In the genomic region with DNA sequence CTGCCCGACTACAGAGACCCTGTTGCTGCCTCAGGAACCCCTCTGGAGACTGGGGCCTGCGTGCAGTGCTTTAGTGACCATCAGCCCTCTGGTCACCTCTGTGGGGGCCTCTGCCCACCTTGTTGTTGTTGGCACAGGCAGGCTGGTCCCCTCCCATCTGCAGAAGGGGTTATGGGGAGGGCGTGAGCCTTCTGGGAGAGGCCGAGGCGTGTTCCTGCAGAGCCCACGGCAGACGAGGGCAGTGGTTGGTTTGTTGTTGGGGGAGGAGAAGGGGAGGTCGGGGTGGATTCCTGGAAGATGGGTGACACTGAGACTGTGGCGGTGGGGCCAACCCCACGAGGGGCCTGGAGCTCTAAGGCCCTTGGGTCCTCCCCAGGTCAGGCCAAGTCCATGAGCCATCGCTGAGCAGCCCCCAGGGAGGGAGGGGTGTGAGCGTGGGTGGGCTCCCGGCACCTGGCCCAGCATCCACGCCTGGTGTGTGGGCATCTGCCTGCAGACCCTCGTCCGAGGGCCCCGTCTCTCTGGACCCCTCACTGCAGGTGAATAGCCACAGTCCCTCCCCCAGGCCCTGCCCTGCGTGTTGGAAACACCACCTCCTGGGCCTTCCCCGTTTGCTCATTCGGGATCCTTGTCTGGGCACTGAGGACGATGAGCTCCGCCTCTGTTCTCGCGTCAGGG, we compare ENCODE assay signal across 13 cellular contexts. TPM values are rescaled to one million over a fixed set of nuclear protein-coding genes. Genes with fewer than 3 reads are reported as not detected.
A peak's percentile ranks its signal among the peaks of the same experiment; 100 is the strongest.
DNase-seq lines count a peak whose midpoint lies in the region; ATAC-seq and TF ChIP-seq lines count a peak whose summit lies in the region.
"Had no signal": no experiment of that assay in that cellular context is flagged by ENCODE, and none has a peak within 500 bp of the region (broad histone marks: within the 10 kb centered on the region; RNA-seq: fewer than 3 reads in every experiment).

No MANE protein-coding gene starts in this region.

- WGBS in GM23248 (ENCODE audit: low coverage in 1 of 2, low lambda C conversion rate in 2 of 2, missing lambda C conversion rate in 2 of 2), 2 experiments = 80 to 81% methylated on average over 19 to 24 of the region's 24 CpGs

- intact Hi-C loops in sciatic nerve (cut with DNase I) = no loop called here

- in situ Hi-C loops in GM23248 (cut with MboI) = no loop called here

- H3K4me2 ChIP-seq in BLaER1 treated with 17β-estradiol and CSF1 and Interleukin-3, amounts not matched to agents 10 nM and 100 nM = peak overlapping the region in 8 of 11 experiments; percentile 26 to 69 (median 56); a peak in 17 of 22 replicates
- no peak overlapping the region for H3K4me2 ChIP-seq in GM23248 (ENCODE audit: unreplicated experiment)

- peaks cover 59 to 91% (median 84%) of the 10 kb centered on the region in 11 experiments for H4K20me1 ChIP-seq in BLaER1 treated with 17β-estradiol and CSF1 and Interleukin-3, amounts not matched to agents 10 nM and 100 nM
- H4K20me1 ChIP-seq in GM23248 (ENCODE audit: insufficient read depth) = no peaks in the 10 kb centered on the region

- 0 out of 22 replicates have a peak overlapping the region, but pooled peaks of 1 of the 11 experiments have one; percentile 18 for H3K27ac ChIP-seq in BLaER1 treated with 17β-estradiol and CSF1 and Interleukin-3, amounts not matched to agents 10 nM and 100 nM
- H3K27ac ChIP-seq in RWPE1 = peak overlapping the region; percentile 74
- H3K27ac ChIP-seq in GM23248 = no peak overlapping the region

- CTCF ChIA-PET in RWPE1 (lab: Yijun Ruan, JAX) = interaction anchor here (1.4 kb wide), 1 partner anchor 10 kb away, joined by 3 read pairs; no protein-coding TSS in a partner anchor

- H2AFZ ChIP-seq in GM23248 = no peak overlapping the region

- H3K4me1 ChIP-seq in BLaER1 treated with 17β-estradiol and CSF1 and Interleukin-3, amounts not matched to agents 10 nM and 100 nM = peaks cover 10 to 86% (median 74%) of the 10 kb centered on the region in 10 experiments
- H3K4me1 ChIP-seq in GM23248 (ENCODE audit: insufficient read depth) = no peaks in the 10 kb centered on the region

- peak overlapping the region in 7 of 11 experiments; percentile 7 to 50 (median 30); a peak in 6 of 22 replicates for H3K9ac ChIP-seq in BLaER1 treated with 17β-estradiol and CSF1 and Interleukin-3, amounts not matched to agents 10 nM and 100 nM
- H3K9ac ChIP-seq in GM23248 = no peak overlapping the region

- H3K9me3 ChIP-seq in BLaER1 treated with 17β-estradiol and CSF1 and Interleukin-3, amounts not matched to agents 10 nM and 100 nM (replicated peaks in 1 of 11) = peaks cover 7 to 22% (median 17%) of the 10 kb centered on the region in 11 experiments; a peak in 20 of 22 replicates
- no peaks in the 10 kb centered on the region for H3K9me3 ChIP-seq in GM23248 (ENCODE audit: low read depth)

- DNase-seq in RWPE1 (ENCODE audit: low spot score) (no peak), sciatic nerve (ENCODE audit: low spot score) (no peak), SW 1271 (lab: John Stamatoyannopoulos, UW) (no peak), GM23248 (no peak), SIG-M5 (lab: John Stamatoyannopoulos, UW) (no peak)
- DNase-seq: CD8-positive, alpha-beta memory T cell; NCI-H1417; NCI-H2029 treated with DMSO at 0.1 percent for 48 hours; NCI-H526; RPMI8226 had no signal

- H3K27me3 ChIP-seq in BLaER1 treated with 17β-estradiol and CSF1 and Interleukin-3, amounts not matched to agents 10 nM and 100 nM = no peaks in the 10 kb centered on the region
- no peaks in the 10 kb centered on the region for H3K27me3 ChIP-seq in GM23248 (replicated peaks; ENCODE audit: insufficient read depth)

- H3K4me3 ChIP-seq in BLaER1 treated with 17β-estradiol and CSF1 and Interleukin-3, amounts not matched to agents 10 nM and 100 nM = no peak overlapping the region
- H3K4me3 ChIP-seq in GM23248 = no peak overlapping the region

- POLR2A ChIA-PET in RWPE1 (lab: Yijun Ruan, JAX; ENCODE audit: low non-redundant PET) = interaction anchor here (0.5 kb wide), 1 partner anchor 50 kb away, joined by 3 read pairs; no protein-coding TSS in a partner anchor

- H3K79me2 ChIP-seq in GM23248 (ENCODE audit: insufficient read depth) = no peaks in the 10 kb centered on the region

- no peaks in the 10 kb centered on the region for H3K9me2 ChIP-seq in GM23248 (ENCODE audit: insufficient read depth)

- ATAC-seq in esophagus mucosa (peak; percentile 45), sciatic nerve (peak; percentile 8), HG03460 (IDR thresholded peaks at IDR 0.05; ENCODE audit: unreplicated experiment) (no peak)

- H3K36me3 ChIP-seq in BLaER1 treated with 17β-estradiol and CSF1 and Interleukin-3, amounts not matched to agents 10 nM and 100 nM = peaks cover 12 to 81% (median 54%) of the 10 kb centered on the region in 11 experiments
- H3K36me3 ChIP-seq in GM23248 (ENCODE audit: low read depth) = no peaks in the 10 kb centered on the region

- H3F3A ChIP-seq in GM23248 (ENCODE audit: insufficient read depth) = no peaks in the 10 kb centered on the region

- no peak for TF ChIP-seq CTCF in RWPE1 (conservative IDR thresholded peaks at IDR 0.05; ENCODE audit: low read depth)

RNA-seq across cellular contexts. Expression of a gene that starts 23.6 kb away (rescaled TPM):
- 26.1 TPM for total RNA-seq in esophagus mucosa
- 43.7 TPM for total RNA-seq in sciatic nerve
- 3.7 and 4.6 TPM in 2 replicates for total RNA-seq in GM23248 (2014; rRNA removed; shearing (Covaris generic))
- polyA plus RNA-seq in GM23248 (2016; fragmentation: Nextera tagmentation; extraction: Ambion mirVana) = 0.63 and 0.86 TPM in 2 replicates
